ENCODE assay signal across 1 cellular context in the genomic region with DNA sequence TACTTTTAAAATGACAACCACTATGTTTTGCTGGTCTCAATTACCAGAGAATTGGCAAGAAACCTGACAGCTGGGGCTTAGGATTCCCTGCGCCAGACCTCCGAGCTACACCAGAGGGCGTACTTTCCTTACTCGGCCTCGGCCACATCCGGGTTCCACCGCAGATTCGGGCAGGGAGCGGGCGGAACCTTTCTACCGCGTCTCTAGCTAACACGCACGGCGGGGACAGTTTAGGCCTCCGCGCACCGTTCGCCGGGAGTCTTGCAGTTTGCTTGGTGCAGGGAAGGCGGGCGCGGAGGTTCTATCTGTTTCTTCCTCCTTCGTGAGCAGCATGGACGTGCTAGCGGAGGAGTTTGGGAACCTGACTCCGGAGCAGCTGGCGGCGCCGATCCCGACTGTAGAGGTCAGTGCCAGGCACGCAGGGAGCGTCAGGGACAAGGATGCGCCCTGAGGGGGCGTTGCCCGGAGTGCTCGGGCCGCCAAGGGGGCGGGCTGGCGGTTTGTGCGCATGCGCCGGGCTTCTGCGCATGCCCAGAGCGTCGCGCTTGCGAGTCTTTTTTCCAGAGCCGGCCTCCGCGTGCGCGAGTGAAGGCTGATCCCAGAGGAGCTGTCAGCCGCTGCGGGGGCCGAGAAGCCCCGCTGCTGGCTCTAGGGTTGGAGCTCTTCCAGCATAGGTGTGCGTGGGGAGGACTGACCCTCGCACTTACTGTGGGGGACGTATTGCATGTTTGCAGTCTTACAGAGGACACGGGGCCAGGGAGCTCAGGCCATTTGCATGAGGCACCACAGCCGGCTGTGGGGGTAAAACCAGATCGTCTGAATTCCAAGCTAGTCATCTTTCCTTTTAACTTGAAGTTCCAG.
A peak's percentile ranks its signal among the peaks of the same experiment; 100 is the strongest.
TF ChIP-seq lines count a peak whose summit lies in the region.

A gene (plus strand): TSS at position 200 of the 861 bp plus-strand sequence. CDS start 132 bp downstream, at position 332.

TF ChIP-seq in H1, 55 proteins besides CTCF, POLR2A, EP300 and RAD21 (continues in another document):
- TF ChIP-seq SIX5 (IDR thresholded peaks at IDR 0.05; ENCODE audit: low read depth, low read length) (no peak), SP1 (IDR thresholded peaks at IDR 0.05; ENCODE audit: low read depth, low read length) (no peak), POU5F1 (IDR thresholded peaks at IDR 0.05; ENCODE audit: low read depth, low read length) (no peak), CEBPB (IDR thresholded peaks at IDR 0.05; ENCODE audit: low read depth, low read length) (no peak), TEAD4 (IDR thresholded peaks at IDR 0.05; ENCODE audit: low read depth, low read length) (peak; percentile 2; the same call in 1 of the 2 replicates), KDM5A (IDR thresholded peaks at IDR 0.05; ENCODE audit: low read length) (peak; percentile 72), KDM1A (IDR thresholded peaks at IDR 0.05; ENCODE audit: borderline replicate concordance, low read length) (peak; percentile 41; the same call in 1 of the 2 replicates), EGR1 (IDR thresholded peaks at IDR 0.05; ENCODE audit: borderline replicate concordance, low read depth, low read length) (no peak), CBX8 (IDR thresholded peaks at IDR 0.05; ENCODE audit: borderline replicate concordance, low read depth, low read length) (no peak), NANOG (IDR thresholded peaks at IDR 0.05; ENCODE audit: insufficient read depth, low read depth, low read length, poor library complexity, severe bottlenecking) (no peak), SP2 (IDR thresholded peaks at IDR 0.05; ENCODE audit: low read length) (no peak), BCL11A (IDR thresholded peaks at IDR 0.05; ENCODE audit: low read depth in 2 of 2, low read length in 2 of 2) (no peak), MAFK (IDR thresholded peaks at IDR 0.05; ENCODE audit: low read depth, low read length) (no peak), RXRA (IDR thresholded peaks at IDR 0.05; ENCODE audit: insufficient read depth, low read depth, low read length) (no peak), CHD2 (IDR thresholded peaks at IDR 0.05; ENCODE audit: low read length) (peak; percentile 53), PHF8 (conservative IDR thresholded peaks at IDR 0.05; ENCODE audit: low read depth, low read length) (peak; percentile 93), HDAC2 (IDR thresholded peaks at IDR 0.05; ENCODE audit: borderline replicate concordance in 1 of 2, low read depth in 2 of 2, low read length in 2 of 2) (0 out of 4 replicates have a peak, but pooled peaks have one; percentile 27 to 93), CBX5 (IDR thresholded peaks at IDR 0.05; ENCODE audit: low read depth, low read length) (no peak), CHD1 (IDR thresholded peaks at IDR 0.05; ENCODE audit: low read depth, low read length) (no peak), GTF2F1 (IDR thresholded peaks at IDR 0.05; ENCODE audit: borderline replicate concordance, low read depth, low read length) (no peak; the same call in 1 of the 2 replicates), SIN3A (conservative IDR thresholded peaks at IDR 0.05 in 1 of 2, IDR thresholded peaks at IDR 0.05 in 1 of 2; ENCODE audit: low read depth in 1 of 2, low read length in 2 of 2) (peak in 1 of 2 experiments; percentile 96; a peak in 3 of 4 replicates), FOSL1 (IDR thresholded peaks at IDR 0.05; ENCODE audit: insufficient read depth, low read depth, low read length) (no peak), SRF (IDR thresholded peaks at IDR 0.05; ENCODE audit: low read depth, low read length) (no peak), TAF7 (optimal IDR thresholded peaks at IDR 0.05; ENCODE audit: borderline replicate concordance, low read depth, low read length) (peak; percentile 36), EZH2 (IDR thresholded peaks at IDR 0.05; ENCODE audit: low read depth, low read length, severe bottlenecking) (no peak), GABPA (IDR thresholded peaks at IDR 0.05; ENCODE audit: borderline replicate concordance, insufficient read depth, low read length) (peak; percentile 90; the same call in 1 of the 2 replicates), CREB1 (IDR thresholded peaks at IDR 0.05) (peak; percentile 64), JUN (IDR thresholded peaks at IDR 0.05; ENCODE audit: low read depth, low read length) (0 out of 2 replicates have a peak, but pooled peaks have one; percentile 39), SIRT6 (IDR thresholded peaks at IDR 0.05; ENCODE audit: low read length) (no peak), SAP30 (IDR thresholded peaks at IDR 0.05; ENCODE audit: insufficient read depth, insufficient replicate concordance, low read length) (peak; percentile 76), KDM4A (IDR thresholded peaks at IDR 0.05; ENCODE audit: low read depth, low read length, severe bottlenecking) (peak; percentile 98), CTBP2 (IDR thresholded peaks at IDR 0.05; ENCODE audit: borderline replicate concordance, insufficient read depth, insufficient read length, low read length) (no peak), POLR2AphosphoS5 (IDR thresholded peaks at IDR 0.05; ENCODE audit: low read depth, low read length) (0 out of 2 replicates have a peak, but pooled peaks have one; percentile 59), TBP (IDR thresholded peaks at IDR 0.05; ENCODE audit: low read depth, low read length) (peak; percentile 75; the same call in 1 of the 2 replicates), RNF2 (IDR thresholded peaks at IDR 0.05; ENCODE audit: borderline replicate concordance, low read depth, low read length, missing control alignments, poor library complexity, severe bottlenecking) (no peak), YY1 (IDR thresholded peaks at IDR 0.05; ENCODE audit: low read depth, low read length) (0 out of 2 replicates have a peak, but pooled peaks have one; percentile 28), NRF1 (IDR thresholded peaks at IDR 0.05; ENCODE audit: low read depth, low read length) (peak; percentile 94), TAF1 (IDR thresholded peaks at IDR 0.05; ENCODE audit: low read depth, low read length) (peak; percentile 81), JUND (IDR thresholded peaks at IDR 0.05; ENCODE audit: low read length) (no peak), SUZ12 (IDR thresholded peaks at IDR 0.05; ENCODE audit: low read length) (no peak), BRCA1 (IDR thresholded peaks at IDR 0.05; ENCODE audit: low read depth, low read length) (no peak), BACH1 (IDR thresholded peaks at IDR 0.05; ENCODE audit: low read length) (no peak), SP4 (IDR thresholded peaks at IDR 0.05; ENCODE audit: low read length) (peak; percentile 94), TCF12 (IDR thresholded peaks at IDR 0.05; ENCODE audit: low read depth, low read length) (no peak), ASH2L (IDR thresholded peaks at IDR 0.05; ENCODE audit: low read length) (peak; percentile 99), ZNF274 (IDR thresholded peaks at IDR 0.05; ENCODE audit: borderline replicate concordance, extremely low read depth, low read length) (no peak), RFX5 (IDR thresholded peaks at IDR 0.05; ENCODE audit: borderline replicate concordance, low read depth, low read length) (no peak), HDAC6 (IDR thresholded peaks at IDR 0.05; ENCODE audit: low read depth, low read length) (no peak), RBBP5 (IDR thresholded peaks at IDR 0.05; ENCODE audit: borderline replicate concordance, low read depth, low read length) (peak; percentile 62; the same call in 1 of the 2 replicates)
- TF ChIP-seq, protein P1, sequence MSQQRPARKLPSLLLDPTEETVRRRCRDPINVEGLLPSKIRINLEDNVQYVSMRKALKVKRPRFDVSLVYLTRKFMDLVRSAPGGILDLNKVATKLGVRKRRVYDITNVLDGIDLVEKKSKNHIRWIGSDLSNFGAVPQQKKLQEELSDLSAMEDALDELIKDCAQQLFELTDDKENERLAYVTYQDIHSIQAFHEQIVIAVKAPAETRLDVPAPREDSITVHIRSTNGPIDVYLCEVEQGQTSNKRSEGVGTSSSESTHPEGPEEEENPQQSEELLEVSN (IDR thresholded peaks at IDR 0.05): peak; percentile 56
- TF ChIP-seq, protein P2, sequence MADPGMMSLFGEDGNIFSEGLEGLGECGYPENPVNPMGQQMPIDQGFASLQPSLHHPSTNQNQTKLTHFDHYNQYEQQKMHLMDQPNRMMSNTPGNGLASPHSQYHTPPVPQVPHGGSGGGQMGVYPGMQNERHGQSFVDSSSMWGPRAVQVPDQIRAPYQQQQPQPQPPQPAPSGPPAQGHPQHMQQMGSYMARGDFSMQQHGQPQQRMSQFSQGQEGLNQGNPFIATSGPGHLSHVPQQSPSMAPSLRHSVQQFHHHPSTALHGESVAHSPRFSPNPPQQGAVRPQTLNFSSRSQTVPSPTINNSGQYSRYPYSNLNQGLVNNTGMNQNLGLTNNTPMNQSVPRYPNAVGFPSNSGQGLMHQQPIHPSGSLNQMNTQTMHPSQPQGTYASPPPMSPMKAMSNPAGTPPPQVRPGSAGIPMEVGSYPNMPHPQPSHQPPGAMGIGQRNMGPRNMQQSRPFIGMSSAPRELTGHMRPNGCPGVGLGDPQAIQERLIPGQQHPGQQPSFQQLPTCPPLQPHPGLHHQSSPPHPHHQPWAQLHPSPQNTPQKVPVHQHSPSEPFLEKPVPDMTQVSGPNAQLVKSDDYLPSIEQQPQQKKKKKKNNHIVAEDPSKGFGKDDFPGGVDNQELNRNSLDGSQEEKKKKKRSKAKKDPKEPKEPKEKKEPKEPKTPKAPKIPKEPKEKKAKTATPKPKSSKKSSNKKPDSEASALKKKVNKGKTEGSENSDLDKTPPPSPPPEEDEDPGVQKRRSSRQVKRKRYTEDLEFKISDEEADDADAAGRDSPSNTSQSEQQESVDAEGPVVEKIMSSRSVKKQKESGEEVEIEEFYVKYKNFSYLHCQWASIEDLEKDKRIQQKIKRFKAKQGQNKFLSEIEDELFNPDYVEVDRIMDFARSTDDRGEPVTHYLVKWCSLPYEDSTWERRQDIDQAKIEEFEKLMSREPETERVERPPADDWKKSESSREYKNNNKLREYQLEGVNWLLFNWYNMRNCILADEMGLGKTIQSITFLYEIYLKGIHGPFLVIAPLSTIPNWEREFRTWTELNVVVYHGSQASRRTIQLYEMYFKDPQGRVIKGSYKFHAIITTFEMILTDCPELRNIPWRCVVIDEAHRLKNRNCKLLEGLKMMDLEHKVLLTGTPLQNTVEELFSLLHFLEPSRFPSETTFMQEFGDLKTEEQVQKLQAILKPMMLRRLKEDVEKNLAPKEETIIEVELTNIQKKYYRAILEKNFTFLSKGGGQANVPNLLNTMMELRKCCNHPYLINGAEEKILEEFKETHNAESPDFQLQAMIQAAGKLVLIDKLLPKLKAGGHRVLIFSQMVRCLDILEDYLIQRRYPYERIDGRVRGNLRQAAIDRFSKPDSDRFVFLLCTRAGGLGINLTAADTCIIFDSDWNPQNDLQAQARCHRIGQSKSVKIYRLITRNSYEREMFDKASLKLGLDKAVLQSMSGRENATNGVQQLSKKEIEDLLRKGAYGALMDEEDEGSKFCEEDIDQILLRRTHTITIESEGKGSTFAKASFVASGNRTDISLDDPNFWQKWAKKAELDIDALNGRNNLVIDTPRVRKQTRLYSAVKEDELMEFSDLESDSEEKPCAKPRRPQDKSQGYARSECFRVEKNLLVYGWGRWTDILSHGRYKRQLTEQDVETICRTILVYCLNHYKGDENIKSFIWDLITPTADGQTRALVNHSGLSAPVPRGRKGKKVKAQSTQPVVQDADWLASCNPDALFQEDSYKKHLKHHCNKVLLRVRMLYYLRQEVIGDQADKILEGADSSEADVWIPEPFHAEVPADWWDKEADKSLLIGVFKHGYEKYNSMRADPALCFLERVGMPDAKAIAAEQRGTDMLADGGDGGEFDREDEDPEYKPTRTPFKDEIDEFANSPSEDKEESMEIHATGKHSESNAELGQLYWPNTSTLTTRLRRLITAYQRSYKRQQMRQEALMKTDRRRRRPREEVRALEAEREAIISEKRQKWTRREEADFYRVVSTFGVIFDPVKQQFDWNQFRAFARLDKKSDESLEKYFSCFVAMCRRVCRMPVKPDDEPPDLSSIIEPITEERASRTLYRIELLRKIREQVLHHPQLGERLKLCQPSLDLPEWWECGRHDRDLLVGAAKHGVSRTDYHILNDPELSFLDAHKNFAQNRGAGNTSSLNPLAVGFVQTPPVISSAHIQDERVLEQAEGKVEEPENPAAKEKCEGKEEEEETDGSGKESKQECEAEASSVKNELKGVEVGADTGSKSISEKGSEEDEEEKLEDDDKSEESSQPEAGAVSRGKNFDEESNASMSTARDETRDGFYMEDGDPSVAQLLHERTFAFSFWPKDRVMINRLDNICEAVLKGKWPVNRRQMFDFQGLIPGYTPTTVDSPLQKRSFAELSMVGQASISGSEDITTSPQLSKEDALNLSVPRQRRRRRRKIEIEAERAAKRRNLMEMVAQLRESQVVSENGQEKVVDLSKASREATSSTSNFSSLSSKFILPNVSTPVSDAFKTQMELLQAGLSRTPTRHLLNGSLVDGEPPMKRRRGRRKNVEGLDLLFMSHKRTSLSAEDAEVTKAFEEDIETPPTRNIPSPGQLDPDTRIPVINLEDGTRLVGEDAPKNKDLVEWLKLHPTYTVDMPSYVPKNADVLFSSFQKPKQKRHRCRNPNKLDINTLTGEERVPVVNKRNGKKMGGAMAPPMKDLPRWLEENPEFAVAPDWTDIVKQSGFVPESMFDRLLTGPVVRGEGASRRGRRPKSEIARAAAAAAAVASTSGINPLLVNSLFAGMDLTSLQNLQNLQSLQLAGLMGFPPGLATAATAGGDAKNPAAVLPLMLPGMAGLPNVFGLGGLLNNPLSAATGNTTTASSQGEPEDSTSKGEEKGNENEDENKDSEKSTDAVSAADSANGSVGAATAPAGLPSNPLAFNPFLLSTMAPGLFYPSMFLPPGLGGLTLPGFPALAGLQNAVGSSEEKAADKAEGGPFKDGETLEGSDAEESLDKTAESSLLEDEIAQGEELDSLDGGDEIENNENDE (IDR thresholded peaks at IDR 0.05; ENCODE audit: insufficient replicate concordance, low read length): no peak
- TF ChIP-seq, protein P3, sequence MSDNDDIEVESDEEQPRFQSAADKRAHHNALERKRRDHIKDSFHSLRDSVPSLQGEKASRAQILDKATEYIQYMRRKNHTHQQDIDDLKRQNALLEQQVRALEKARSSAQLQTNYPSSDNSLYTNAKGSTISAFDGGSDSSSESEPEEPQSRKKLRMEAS (IDR thresholded peaks at IDR 0.05): peak; percentile 80
- TF ChIP-seq, protein P4, sequence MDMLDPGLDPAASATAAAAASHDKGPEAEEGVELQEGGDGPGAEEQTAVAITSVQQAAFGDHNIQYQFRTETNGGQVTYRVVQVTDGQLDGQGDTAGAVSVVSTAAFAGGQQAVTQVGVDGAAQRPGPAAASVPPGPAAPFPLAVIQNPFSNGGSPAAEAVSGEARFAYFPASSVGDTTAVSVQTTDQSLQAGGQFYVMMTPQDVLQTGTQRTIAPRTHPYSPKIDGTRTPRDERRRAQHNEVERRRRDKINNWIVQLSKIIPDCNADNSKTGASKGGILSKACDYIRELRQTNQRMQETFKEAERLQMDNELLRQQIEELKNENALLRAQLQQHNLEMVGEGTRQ (IDR thresholded peaks at IDR 0.05; ENCODE audit: low read length): no peak
- TF ChIP-seq, protein P5, sequence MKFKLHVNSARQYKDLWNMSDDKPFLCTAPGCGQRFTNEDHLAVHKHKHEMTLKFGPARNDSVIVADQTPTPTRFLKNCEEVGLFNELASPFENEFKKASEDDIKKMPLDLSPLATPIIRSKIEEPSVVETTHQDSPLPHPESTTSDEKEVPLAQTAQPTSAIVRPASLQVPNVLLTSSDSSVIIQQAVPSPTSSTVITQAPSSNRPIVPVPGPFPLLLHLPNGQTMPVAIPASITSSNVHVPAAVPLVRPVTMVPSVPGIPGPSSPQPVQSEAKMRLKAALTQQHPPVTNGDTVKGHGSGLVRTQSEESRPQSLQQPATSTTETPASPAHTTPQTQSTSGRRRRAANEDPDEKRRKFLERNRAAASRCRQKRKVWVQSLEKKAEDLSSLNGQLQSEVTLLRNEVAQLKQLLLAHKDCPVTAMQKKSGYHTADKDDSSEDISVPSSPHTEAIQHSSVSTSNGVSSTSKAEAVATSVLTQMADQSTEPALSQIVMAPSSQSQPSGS (IDR thresholded peaks at IDR 0.05; ENCODE audit: low read length): 0 out of 2 replicates have a peak, but pooled peaks have one; percentile 61
